Comparison of ENCODE assay signal across 11 cellular contexts in the genomic region with DNA sequence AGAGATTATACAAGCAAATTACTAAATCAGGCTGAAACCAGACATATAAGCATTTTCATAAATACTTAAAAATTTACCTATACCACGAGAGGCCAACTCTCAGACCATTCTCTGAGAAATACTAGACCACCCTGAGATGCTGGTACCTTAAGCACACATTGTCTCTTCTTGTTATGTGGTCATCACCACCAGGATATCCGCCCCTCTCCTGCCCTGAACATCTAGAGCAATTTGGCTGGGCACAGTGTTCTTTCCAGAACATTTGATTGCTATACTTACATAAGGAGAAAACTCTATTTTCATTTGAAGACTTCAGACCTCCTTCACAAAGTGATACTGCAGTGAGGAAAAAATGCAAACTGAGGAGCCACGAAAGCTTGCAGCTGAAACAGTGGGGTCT. TPM values are rescaled to one million over a fixed set of nuclear protein-coding genes. Genes with fewer than 3 reads are reported as not detected.
DNase-seq lines count a peak whose midpoint lies in the region; ATAC-seq and TF ChIP-seq lines count a peak whose summit lies in the region.
"Had no signal": no experiment of that assay in that cellular context is flagged by ENCODE, and none has a peak within 500 bp of the region (broad histone marks: within the 10 kb centered on the region; RNA-seq: fewer than 3 reads in every experiment).

No MANE protein-coding gene starts in this region.

- H3K36me3 Mint-ChIP-seq in activated naive CD8-positive, alpha-beta T cell treated with anti-CD3 and anti-CD28 coated beads, Interleukin-2, amount 50 U/mL, for 24 hours (ENCODE audit: low read depth) = no peaks in the 10 kb centered on the region

- H3K9me3 Mint-ChIP-seq in activated naive CD8-positive, alpha-beta T cell treated with anti-CD3 and anti-CD28 coated beads, Interleukin-2, amount 50 U/mL, for 24 hours = peaks cover 2% of the 10 kb centered on the region

- H3K27me3 Mint-ChIP-seq in activated naive CD8-positive, alpha-beta T cell treated with anti-CD3 and anti-CD28 coated beads, Interleukin-2, amount 50 U/mL, for 24 hours = peaks cover 2% of the 10 kb centered on the region

- H3K27ac ChIP-seq in brain microvascular endothelial cell = no peak overlapping the region
- H3K27ac ChIP-seq: ascending aorta, HL-60 had no signal

- in situ Hi-C loops in brain microvascular endothelial cell (cut with HindIII; ENCODE audit: low pct_ligation_motif_present, low sequenced_read_pairs) = no loop called here

- no peak overlapping the region for H3K4me3 ChIP-seq in brain microvascular endothelial cell (ENCODE audit: low read depth, low read length)
- H3K4me3 ChIP-seq: ascending aorta had no signal

- H3K27me3 ChIP-seq in brain microvascular endothelial cell (replicated peaks) = no peaks in the 10 kb centered on the region
- H3K27me3 ChIP-seq: ascending aorta had no signal

- no peak for DNase-seq in activated naive CD8-positive, alpha-beta T cell treated with anti-CD3 and anti-CD28 coated beads, Interleukin-2, amount 50 U/mL, for 24 hours
- DNase-seq in brain microvascular endothelial cell = no peak
- no peak for DNase-seq in left lobe of liver (ENCODE audit: low spot score)
- DNase-seq in SKM-1 (lab: John Stamatoyannopoulos, UW; ENCODE audit: unreplicated experiment) = no peak
- no peak for DNase-seq in dedifferentiated amniotic fluid mesenchymal stem cell (ENCODE audit: extremely low spot score)
- DNase-seq: T1000 had no signal

- peak overlapping the region; percentile 92 for H3K27ac Mint-ChIP-seq in activated naive CD8-positive, alpha-beta T cell treated with anti-CD3 and anti-CD28 coated beads, Interleukin-2, amount 50 U/mL, for 24 hours

- TF ChIP-seq CTCF in brain microvascular endothelial cell (IDR thresholded peaks at IDR 0.05; ENCODE audit: low read depth, low read length, missing control alignments) = no peak

- H3K36me3 ChIP-seq in brain microvascular endothelial cell (replicated peaks) = no peaks in the 10 kb centered on the region
- H3K36me3 ChIP-seq: ascending aorta had no signal

- ATAC-seq in GM18519 (IDR thresholded peaks at IDR 0.05; ENCODE audit: low FRiP score, unreplicated experiment) (peak; percentile 14), GM21515 (IDR thresholded peaks at IDR 0.05; ENCODE audit: unreplicated experiment) (peak; percentile 23), HG03159 (IDR thresholded peaks at IDR 0.05; ENCODE audit: unreplicated experiment) (peak; percentile 24), left lobe of liver (no peak)
- ATAC-seq in activated naive CD8-positive, alpha-beta T cell treated with anti-CD3 and anti-CD28 coated beads, Interleukin-2, amount 50 U/mL, for 24 hours = peak; percentile 12

- H3K4me1 Mint-ChIP-seq in activated naive CD8-positive, alpha-beta T cell treated with anti-CD3 and anti-CD28 coated beads, Interleukin-2, amount 50 U/mL, for 24 hours = peaks cover 92% of the 10 kb centered on the region

- H3K4me3 Mint-ChIP-seq in activated naive CD8-positive, alpha-beta T cell treated with anti-CD3 and anti-CD28 coated beads, Interleukin-2, amount 50 U/mL, for 24 hours = peak overlapping the region; percentile 69

RNA-seq across cellular contexts. Expression of a gene that starts 36.2 kb away (rescaled TPM):
- total RNA-seq in left lobe of liver = 7.4 TPM
